In genomic region chr19:57851821-57852588, GRCh38 we compare ENCODE assay signal across 8 cellular contexts. TPM values are rescaled to one million over a fixed set of nuclear protein-coding genes. Genes with fewer than 3 reads are reported as not detected.
DNase-seq lines count a peak whose midpoint lies in the region; ATAC-seq, FAIRE-seq and TF ChIP-seq lines count a peak whose summit lies in the region.
"Not testable (repeated sequence)": the region's sequence is repeated elsewhere in the genome, so short reads cannot be mapped to it uniquely, and the experiment has no call there.

No MANE protein-coding gene starts in this region.

- not testable (repeated sequence) for H3K9me3 ChIP-seq in A673 (ENCODE audit: low read depth, low read length, poor library complexity, severe bottlenecking); T-helper 17 cell (ENCODE audit: control insufficient read depth, low read length, poor library complexity, severe bottlenecking); astrocyte (ENCODE audit: insufficient read depth, low read depth, low read length); transverse colon

- H3K4me3 Mint-ChIP-seq in GM23338 (peak overlapping the region; percentile 96), T-helper 17 cell (peak overlapping the region; percentile 25), astrocyte (ENCODE audit: unreplicated experiment) (peak overlapping the region; percentile 97), glutamatergic neuron (ENCODE audit: unreplicated experiment) (peak overlapping the region; percentile 98), neural crest cell (peak overlapping the region; percentile 97)
- H3K4me3 Mint-ChIP-seq in mesothelial cell of epicardium = not testable (repeated sequence)

- H3K79me2 ChIP-seq in GM23338 (replicated peaks; ENCODE audit: insufficient read depth) = peaks cover 57% of the 10 kb centered on the region
- peaks cover 64% of the 10 kb centered on the region for H3K79me2 ChIP-seq in astrocyte (ENCODE audit: insufficient read depth, low read length)

- H4K20me1 ChIP-seq in GM23338 (replicated peaks; ENCODE audit: insufficient read depth) (peaks cover 49% of the 10 kb centered on the region), astrocyte (ENCODE audit: insufficient read depth, low read length) (peaks cover 33% of the 10 kb centered on the region)

- TF ChIP-seq POLR2A in transverse colon (IDR thresholded peaks at IDR 0.05) = not testable (repeated sequence)

- peaks cover 40% of the 10 kb centered on the region for H3F3A ChIP-seq in GM23338 (replicated peaks; ENCODE audit: low read depth)

- not testable (repeated sequence) for H3K27ac ChIP-seq in A673 (ENCODE audit: low read depth, low read length, poor library complexity, severe bottlenecking); astrocyte (ENCODE audit: low read depth, low read length)
- H3K27ac ChIP-seq in GM23338 (ENCODE audit: low read depth) (0 out of 2 replicates have a peak overlapping the region, but pooled peaks have one; percentile 85), transverse colon (peak overlapping the region in 3 of 4 donors; percentile 86 to 88 (median 87))

- H3K4me2 ChIP-seq in GM23338 = 0 out of 2 replicates have a peak overlapping the region, but pooled peaks have one; percentile 81
- H3K4me2 ChIP-seq in astrocyte (ENCODE audit: low read length) = peak overlapping the region; percentile 99

- not testable (repeated sequence) for H3K27me3 ChIP-seq in A673 (replicated peaks; ENCODE audit: insufficient read depth, low read depth, low read length, poor library complexity); GM23338 (ENCODE audit: insufficient read depth); astrocyte (ENCODE audit: insufficient read depth, low read length); transverse colon

- CTCF ChIA-PET in A673 (lab: Charles Lee) = interaction anchor here (0.6 kb wide), 1 partner anchor 22 kb away, joined by 8 read pairs; no protein-coding TSS in a partner anchor

- not testable (repeated sequence) for H3K9me3 Mint-ChIP-seq in GM23338; astrocyte (ENCODE audit: unreplicated experiment); mesothelial cell of epicardium; neural crest cell
- peaks cover 16% of the 10 kb centered on the region for H3K9me3 Mint-ChIP-seq in glutamatergic neuron (ENCODE audit: unreplicated experiment)

- ATAC-seq in GM23338, T-helper 17 cell: not testable (repeated sequence)

- TF ChIP-seq EP300 in transverse colon (IDR thresholded peaks at IDR 0.05; ENCODE audit: low read depth) = not testable (repeated sequence)

- POLR2A ChIA-PET in A673 (lab: Charles Lee; ENCODE audit: low non-redundant PET) = not testable (repeated sequence)

- H2AFZ ChIP-seq in GM23338; astrocyte (ENCODE audit: low read depth, low read length): not testable (repeated sequence)

- in situ Hi-C loops in transverse colon (cut with MboI; ENCODE audit: low pct_ligation_motif_present in 1 of 4, low pct_unique_long_range_greater_than_20kb in 1 of 4, low sequenced_read_pairs in 3 of 4) = not testable (repeated sequence)

- peaks cover 25% of the 10 kb centered on the region for H3K36me3 ChIP-seq in A673 (ENCODE audit: insufficient read depth, low read length, poor library complexity, severe bottlenecking)
- H3K36me3 ChIP-seq in GM23338 (ENCODE audit: insufficient read depth) = 0 out of 2 replicates have a peak, but pooled peaks cover 11% of the 10 kb centered on the region
- H3K36me3 ChIP-seq in astrocyte (ENCODE audit: insufficient read depth, low read length) = peaks cover 17% of the 10 kb centered on the region
- peaks cover 0 to 30% (median 9%) of the 10 kb centered on the region in 4 donors for H3K36me3 ChIP-seq in transverse colon

- H3K9me2 ChIP-seq in GM23338 (ENCODE audit: insufficient read depth) = not testable (repeated sequence)

- H3K4me1 Mint-ChIP-seq in GM23338 (peaks cover 16% of the 10 kb centered on the region), T-helper 17 cell (peaks cover 20% of the 10 kb centered on the region), astrocyte (ENCODE audit: low read depth, unreplicated experiment) (peaks cover 15% of the 10 kb centered on the region), glutamatergic neuron (ENCODE audit: low read depth, unreplicated experiment) (peaks cover 13% of the 10 kb centered on the region), mesothelial cell of epicardium (peaks cover 17% of the 10 kb centered on the region), neural crest cell (peaks cover 27% of the 10 kb centered on the region)

- not testable (repeated sequence) for TF ChIP-seq CTCF in A673 (conservative IDR thresholded peaks at IDR 0.05; ENCODE audit: low read depth, low read length); astrocyte (IDR thresholded peaks at IDR 0.05; ENCODE audit: insufficient read depth, low read depth, low read length); glutamatergic neuron (IDR thresholded peaks at IDR 0.05; ENCODE audit: partially characterized antibody, unreplicated experiment); mesothelial cell of epicardium (IDR thresholded peaks at IDR 0.05; ENCODE audit: unreplicated experiment); neural crest cell (conservative IDR thresholded peaks at IDR 0.05); transverse colon (IDR thresholded peaks at IDR 0.05)
- TF ChIP-seq CTCF in GM23338 (conservative IDR thresholded peaks at IDR 0.05; ENCODE audit: low read depth in 2 of 2) = peak in 1 of 2 experiments; percentile 14; a peak in 1 of 4 replicates

- not testable (repeated sequence) for H3K27ac Mint-ChIP-seq in GM23338; T-helper 17 cell; neural crest cell (ENCODE audit: unreplicated experiment)
- H3K27ac Mint-ChIP-seq in astrocyte (ENCODE audit: unreplicated experiment) (peak overlapping the region; percentile 34), glutamatergic neuron (ENCODE audit: unreplicated experiment) (peak overlapping the region; percentile 99), mesothelial cell of epicardium (peak overlapping the region; percentile 95)

- WGBS in transverse colon (ENCODE audit: low coverage in 1 of 2), 2 donors = 84 to 100% methylated on average over 1 to 4 of the region's 6 CpGs

- intact Hi-C loops in A673 (cut with micrococcal nuclease; ENCODE audit: unreplicated experiment); transverse colon (cut with DNase I; ENCODE audit: low total_unique reads): not testable (repeated sequence)

- FAIRE-seq in astrocyte (lab: Jason Lieb, UNC) = not testable (repeated sequence)

- H3K36me3 Mint-ChIP-seq in GM23338 (ENCODE audit: low read depth) (peaks cover 57% of the 10 kb centered on the region), astrocyte (ENCODE audit: low read depth, unreplicated experiment) (peaks cover 13% of the 10 kb centered on the region), mesothelial cell of epicardium (peaks cover 33% of the 10 kb centered on the region), neural crest cell (ENCODE audit: low read depth) (peaks cover 35% of the 10 kb centered on the region)
- H3K36me3 Mint-ChIP-seq in T-helper 17 cell (ENCODE audit: low read depth); glutamatergic neuron (ENCODE audit: unreplicated experiment): not testable (repeated sequence)

- H3K4me1 ChIP-seq in A673 (ENCODE audit: insufficient read depth, low read length, poor library complexity, severe bottlenecking); GM23338 (ENCODE audit: insufficient read depth): not testable (repeated sequence)
- H3K4me1 ChIP-seq in astrocyte (ENCODE audit: insufficient read depth, low read length) (peaks cover 11% of the 10 kb centered on the region), transverse colon (peaks cover 0 to 17% (median 16%) of the 10 kb centered on the region in 4 donors)

- not testable (repeated sequence) for DNase-seq in A673 (ENCODE audit: low spot score); GM23338 (ENCODE audit: low spot score); T-helper 17 cell; astrocyte (ENCODE audit: low read depth); glutamatergic neuron; mesothelial cell of epicardium (ENCODE audit: low spot score in 2 of 2, unreplicated experiment in 2 of 2); neural crest cell (ENCODE audit: low read depth, low spot score); transverse colon

- not testable (repeated sequence) for H3K9ac ChIP-seq in astrocyte (ENCODE audit: low read length)

- H3K4me3 ChIP-seq in A673 (ENCODE audit: low read depth, low read length, poor library complexity, severe bottlenecking) = peak overlapping the region; percentile 81
- H3K4me3 ChIP-seq in GM23338 = peak overlapping the region; percentile 73; the same call in 1 of the 2 replicates
- not testable (repeated sequence) for H3K4me3 ChIP-seq in astrocyte (ENCODE audit: insufficient read depth, low read depth, low read length); transverse colon

- not testable (repeated sequence) for H3K27me3 Mint-ChIP-seq in GM23338 (ENCODE audit: insufficient read depth, low read depth, poor library complexity); T-helper 17 cell; astrocyte (ENCODE audit: low read depth, unreplicated experiment); glutamatergic neuron (ENCODE audit: unreplicated experiment); mesothelial cell of epicardium (ENCODE audit: low read depth); neural crest cell (ENCODE audit: low read depth)

- not testable (repeated sequence) for BruUV-seq in A673 (replicated peaks; lab: Mats Ljungman, UMichigan)

RNA-seq across cellular contexts. Expression of gene ZNF587, which starts 2.3 kb away (rescaled TPM):
- total RNA-seq in A673 (2021) (40.5 and 43.2 TPM in 2 replicates), T-helper 17 cell (10 to 100 TPM; 44.1 to 50.4 TPM), astrocyte (36.7 and 37.4 TPM in 2 replicates), glutamatergic neuron (ENCODE audit: unreplicated experiment) (65.0 TPM), mesothelial cell of epicardium (72.9 to 77.4 TPM (median 75.9 TPM) in 3 replicates), neural crest cell (45.4 and 46.1 TPM in 2 replicates), transverse colon (10 to 100 TPM; 22.4 to 61.0 (median 44.8) TPM)
- 31.8 and 38.7 TPM in 2 replicates for total RNA-seq in GM23338 (2014; rRNA removed; shearing (Covaris generic))
- 12.8 and 13.6 TPM in 2 replicates for polyA plus RNA-seq in GM23338 (2016; fragmentation: Nextera tagmentation; extraction: Ambion mirVana)

RNA-seq across cellular contexts. Expression of gene ZNF587B, which starts 21.9 kb away (rescaled TPM):
- total RNA-seq in A673 (2021) (17.3 and 20.0 TPM in 2 replicates), T-helper 17 cell (10 to 100 TPM; 19.0 to 23.3 TPM), astrocyte (15.2 and 17.9 TPM in 2 replicates), glutamatergic neuron (ENCODE audit: unreplicated experiment) (16.9 TPM), mesothelial cell of epicardium (28.2 to 32.0 TPM (median 29.8 TPM) in 3 replicates), neural crest cell (21.6 and 22.6 TPM in 2 replicates), transverse colon (10 to 100 TPM; 16.1 to 34.4 (median 22.0) TPM)
- total RNA-seq in GM23338 (2014; rRNA removed; shearing (Covaris generic)) = 62.0 and 69.9 TPM in 2 replicates
- polyA plus RNA-seq in GM23338 (2016; fragmentation: Nextera tagmentation; extraction: Ambion mirVana) = 13.7 and 16.6 TPM in 2 replicates

RNA-seq across cellular contexts. Expression of gene ZNF814, which starts 36.8 kb away (rescaled TPM):
- total RNA-seq in A673 (2021) (39.0 and 44.3 TPM in 2 replicates), T-helper 17 cell (10 to 100 TPM; 23.4 to 37.1 TPM), astrocyte (31.6 and 34.7 TPM in 2 replicates), glutamatergic neuron (ENCODE audit: unreplicated experiment) (38.3 TPM), mesothelial cell of epicardium (53.7 to 60.4 TPM (median 56.2 TPM) in 3 replicates), neural crest cell (44.3 and 45.4 TPM in 2 replicates), transverse colon (10 to 100 TPM; 11.5 to 25.1 (median 19.7) TPM)
- total RNA-seq in GM23338 (2014; rRNA removed; shearing (Covaris generic)) = 75.1 and 80.4 TPM in 2 replicates
- 86.9 and 89.5 TPM in 2 replicates for polyA plus RNA-seq in GM23338 (2016; fragmentation: Nextera tagmentation; extraction: Ambion mirVana)

RNA-seq across cellular contexts. Expression of gene ZNF552, which starts 37.3 kb away (rescaled TPM):
- total RNA-seq in A673 (2021) (5.4 and 10.6 TPM in 2 replicates), T-helper 17 cell (10 to 100 TPM; 11.8 to 12.8 TPM), astrocyte (7.2 and 9.6 TPM in 2 replicates), glutamatergic neuron (ENCODE audit: unreplicated experiment) (14.9 TPM), mesothelial cell of epicardium (15.5 to 19.2 TPM (median 16.8 TPM) in 3 replicates), neural crest cell (7.3 and 8.8 TPM in 2 replicates), transverse colon (100 to 1,000 TPM in 1 of 4 donors, 10 to 100 TPM in 3; 41.2 to 145 (median 68.8) TPM)
- 15.7 and 18.9 TPM in 2 replicates for total RNA-seq in GM23338 (2014; rRNA removed; shearing (Covaris generic))
- 7.7 and 11.7 TPM in 2 replicates for polyA plus RNA-seq in GM23338 (2016; fragmentation: Nextera tagmentation; extraction: Ambion mirVana)
